Comparison of ENCODE assay signal across 13 cellular contexts in the genomic region with DNA sequence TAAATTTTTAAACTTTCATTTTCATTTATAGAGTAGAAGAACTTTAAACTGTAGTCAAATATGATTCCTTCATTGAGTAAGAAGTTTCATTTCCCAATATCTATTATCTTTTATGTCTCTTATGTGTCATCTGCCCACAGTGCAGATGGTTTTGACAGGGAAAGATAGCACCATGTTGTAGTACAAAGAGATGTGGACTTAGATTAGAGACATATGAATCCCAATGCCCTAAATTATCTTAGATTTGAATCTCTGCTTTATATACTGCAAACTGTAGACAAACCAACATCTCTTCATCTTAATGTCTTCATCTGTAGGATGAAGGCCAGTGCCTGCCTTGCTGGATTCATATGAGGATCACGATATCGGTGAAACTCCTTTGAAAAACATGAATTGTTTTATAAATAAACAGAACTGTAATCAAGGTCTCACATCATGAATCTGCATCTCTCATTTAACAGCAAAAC.
A peak's percentile ranks its signal among the peaks of the same experiment; 100 is the strongest.
DNase-seq lines count a peak whose midpoint lies in the region; ATAC-seq, FAIRE-seq and TF ChIP-seq lines count a peak whose summit lies in the region.
"Had no signal": no experiment of that assay in that cellular context is flagged by ENCODE, and none has a peak within 500 bp of the region (broad histone marks: within the 10 kb centered on the region; RNA-seq: fewer than 3 reads in every experiment).

No MANE protein-coding gene starts in this region.

- H3K4me2 ChIP-seq in GM12878 (ENCODE audit: control insufficient read depth, insufficient read depth), result no peak overlapping the region

- TF ChIP-seq RAD21 in GM12878 (IDR thresholded peaks at IDR 0.05; ENCODE audit: insufficient read depth, low read depth, low read length), result no peak

- ATAC-seq in GM18867 (IDR thresholded peaks at IDR 0.05; ENCODE audit: unreplicated experiment), result peak; percentile 91
- peak; percentile 90 for ATAC-seq in GM21528 (IDR thresholded peaks at IDR 0.05; ENCODE audit: low FRiP score, unreplicated experiment)
- ATAC-seq in HG03378 (IDR thresholded peaks at IDR 0.05; ENCODE audit: unreplicated experiment), result peak; percentile 97
- ATAC-seq in GM12878, result peak; percentile 79
- no peak for ATAC-seq in left lobe of liver

- no peaks in the 10 kb centered on the region for H3K9me3 Mint-ChIP-seq in endodermal cell
- no peaks in the 10 kb centered on the region for H3K9me3 Mint-ChIP-seq in chondrocyte (ENCODE audit: low read depth)
- H3K9me3 Mint-ChIP-seq: activated CD4-positive, alpha-beta T cell treated with anti-CD3 and anti-CD28 coated beads, Interleukin-2, amount 10 ng/mL, durations not matched to agents 24 days and 14 days had no signal

- H3K4me3 ChIP-seq in GM12878 (no peak overlapping the region), endodermal cell (ENCODE audit: low read length) (no peak overlapping the region)

- CTCF ChIA-PET in GM12878 (lab: Yijun Ruan, JAX), result no interaction called here

- DNase-seq in GM12878 (ENCODE audit: low read depth, low spot score) (no peak), left lobe of liver (ENCODE audit: low spot score) (no peak), endodermal cell (no peak), chondrocyte (ENCODE audit: low spot score) (no peak), SIG-M5 treated with dmso at 0.1 percent for 504 hours (lab: John Stamatoyannopoulos, UW; ENCODE audit: unreplicated experiment) (no peak)
- DNase-seq: activated CD4-positive, alpha-beta T cell treated with anti-CD3 and anti-CD28 coated beads, Interleukin-2, amount 10 ng/mL, durations not matched to agents 24 days and 14 days; NCI-H526 treated with DMSO at 0.1 percent for 48 hours; stimulated activated CD4-positive, alpha-beta T cell treated with anti-CD3 and anti-CD28 coated beads, Interleukin-2, amount 100 ng/mL, for 48 hours had no signal

- H3K9ac ChIP-seq in GM12878 (ENCODE audit: control insufficient read depth, insufficient read depth, low read length) (no peak overlapping the region), endodermal cell (ENCODE audit: extremely low read depth, low read length, poor library complexity, severe bottlenecking) (no peak overlapping the region)

- SMC1A ChIA-PET in GM12878 (lab: Charles Lee; ENCODE audit: uncharacterized antibody, unreplicated experiment), result interaction anchor here (1.0 kb wide), 1 partner anchor 201 kb away, joined by 3 read pairs; no protein-coding TSS in a partner anchor

- H3K27me3 ChIP-seq in GM12878 (replicated peaks in 1 of 2; ENCODE audit: control insufficient read depth in 2 of 2, insufficient read depth in 2 of 2, low read length in 1 of 2) (no peaks in the 10 kb centered on the region), endodermal cell (ENCODE audit: control insufficient read depth, insufficient read depth, low read length, poor library complexity, severe bottlenecking) (no peaks in the 10 kb centered on the region)

- H3K4me1 ChIP-seq in GM12878 (ENCODE audit: control insufficient read depth, insufficient read depth, low read length) (no peaks in the 10 kb centered on the region; the same call in 1 of the 2 replicates), endodermal cell (ENCODE audit: control insufficient read depth, insufficient read depth, low read length) (no peaks in the 10 kb centered on the region)

- no peaks in the 10 kb centered on the region for H3K79me2 ChIP-seq in GM12878 (ENCODE audit: control insufficient read depth, insufficient read depth, low read length)

- 97% methylated on average over 2 of the region's 2 CpGs for WGBS in GM12878 (ENCODE audit: insufficient coverage, insufficient replicate concordance, low lambda C conversion rate, missing lambda C conversion rate)
- 100% methylated on average over 2 of the region's 2 CpGs; no CpG with 5 or more reads in 1 of the 2 experiments for WGBS in endodermal cell (ENCODE audit: insufficient coverage in 1 of 2, insufficient read length in 1 of 2), 2 experiments

- no peaks in the 10 kb centered on the region for H3K36me3 Mint-ChIP-seq in endodermal cell (ENCODE audit: low read depth)
- no peaks in the 10 kb centered on the region for H3K36me3 Mint-ChIP-seq in chondrocyte (ENCODE audit: low read depth)

- no peak overlapping the region for H2AFZ ChIP-seq in GM12878 (ENCODE audit: control insufficient read depth, low read depth, low read length)

- no peak for TF ChIP-seq CTCF in GM12878 (IDR thresholded peaks at IDR 0.05 in 2 of 3, conservative IDR thresholded peaks at IDR 0.05 in 1 of 3; ENCODE audit: control insufficient read depth in 2 of 3, extremely low read depth in 1 of 3, insufficient read depth in 1 of 3, low read depth in 3 of 3, low read length in 3 of 3)
- no peak for TF ChIP-seq CTCF in endodermal cell (conservative IDR thresholded peaks at IDR 0.05)
- no peak for TF ChIP-seq CTCF in chondrocyte (IDR thresholded peaks at IDR 0.05)

- in situ Hi-C loops in GM12878 (cut with MboI), result no loop called here

- no peaks in the 10 kb centered on the region for H3K4me1 Mint-ChIP-seq in endodermal cell
- H3K4me1 Mint-ChIP-seq in chondrocyte (ENCODE audit: low read depth), result peaks cover 18% of the 10 kb centered on the region
- H3K4me1 Mint-ChIP-seq: activated CD4-positive, alpha-beta T cell treated with anti-CD3 and anti-CD28 coated beads, Interleukin-2, amount 10 ng/mL, durations not matched to agents 24 days and 14 days had no signal

- H3K27me3 Mint-ChIP-seq in endodermal cell (ENCODE audit: insufficient read depth), result no peaks in the 10 kb centered on the region
- no peaks in the 10 kb centered on the region for H3K27me3 Mint-ChIP-seq in chondrocyte (ENCODE audit: low read depth)

- H3K9me3 ChIP-seq in GM12878 (replicated peaks; ENCODE audit: control insufficient read depth, insufficient read depth, low read length) (no peaks in the 10 kb centered on the region), endodermal cell (ENCODE audit: control insufficient read depth, low read length) (no peaks in the 10 kb centered on the region)

- H3K36me3 ChIP-seq in GM12878 (ENCODE audit: control insufficient read depth in 2 of 2, insufficient read depth in 2 of 2, low read length in 1 of 2), result no peaks in the 10 kb centered on the region
- no peaks in the 10 kb centered on the region for H3K36me3 ChIP-seq in endodermal cell (ENCODE audit: control insufficient read depth, insufficient read depth, low read length)

- FAIRE-seq in GM12878 (lab: Jason Lieb, UNC), result peak; percentile 57
- FAIRE-seq: bronchial epithelial cell, G401.6 had no signal

- H3K27ac ChIP-seq in GM12878 (ENCODE audit: control insufficient read depth, insufficient read depth) (no peak overlapping the region), endodermal cell (ENCODE audit: low read depth, low read length) (no peak overlapping the region)

- TF ChIP-seq EP300 in GM12878 (IDR thresholded peaks at IDR 0.05; ENCODE audit: borderline replicate concordance in 1 of 2, control insufficient read depth in 1 of 2, low read depth in 2 of 2, low read length in 2 of 2), result no peak

- RAD21 ChIA-PET in GM12878 (lab: Charles Lee; ENCODE audit: unreplicated experiment), result no interaction called here

- H3K27ac Mint-ChIP-seq in endodermal cell, result no peak overlapping the region
- no peak overlapping the region for H3K27ac Mint-ChIP-seq in chondrocyte (ENCODE audit: unreplicated experiment)
- H3K27ac Mint-ChIP-seq: activated CD4-positive, alpha-beta T cell treated with anti-CD3 and anti-CD28 coated beads, Interleukin-2, amount 10 ng/mL, durations not matched to agents 24 days and 14 days had no signal

- POLR2A ChIA-PET in GM12878 (lab: Charles Lee), result interaction anchor here (0.5 kb wide), 1 partner anchor 423 kb away, joined by 3 read pairs; no protein-coding TSS in a partner anchor

- no TSS peak for BruUV-seq in GM12878 (replicated peaks; lab: Mats Ljungman, UMichigan)

- H3K4me3 Mint-ChIP-seq in endodermal cell (no peak overlapping the region), chondrocyte (ENCODE audit: unreplicated experiment) (no peak overlapping the region)
- H3K4me3 Mint-ChIP-seq: activated CD4-positive, alpha-beta T cell treated with anti-CD3 and anti-CD28 coated beads, Interleukin-2, amount 10 ng/mL, durations not matched to agents 24 days and 14 days had no signal

- TF ChIP-seq POLR2A in GM12878 (IDR thresholded peaks at IDR 0.05; ENCODE audit: low read depth, low read length), result no peak

- intact Hi-C loops in GM12878 (cut with micrococcal nuclease; ENCODE audit: unreplicated experiment), result no loop called here

- no peaks in the 10 kb centered on the region for H4K20me1 ChIP-seq in GM12878 (ENCODE audit: control insufficient read depth, insufficient read depth)

TF ChIP-seq in GM12878, 131 proteins besides CTCF, POLR2A, EP300 and RAD21 (continues in another document):
- TF ChIP-seq NRF1 (conservative IDR thresholded peaks at IDR 0.05; ENCODE audit: low read depth, low read length) (no peak), GABPA (IDR thresholded peaks at IDR 0.05; ENCODE audit: low read depth) (no peak), NFIC (IDR thresholded peaks at IDR 0.05; ENCODE audit: low read depth, low read length) (peak; percentile 74), JUNB (IDR thresholded peaks at IDR 0.05) (peak; percentile 79), USF1 (IDR thresholded peaks at IDR 0.05; ENCODE audit: borderline replicate concordance, extremely low read length, insufficient read depth, low read depth, low read length) (no peak), RUNX3 (IDR thresholded peaks at IDR 0.05; ENCODE audit: low read length) (peak; percentile 68), EED (IDR thresholded peaks at IDR 0.05; ENCODE audit: low read depth) (no peak), CBFB (IDR thresholded peaks at IDR 0.05; ENCODE audit: low read depth) (no peak), MXI1 (IDR thresholded peaks at IDR 0.05; ENCODE audit: low read depth, low read length) (no peak)
- TF ChIP-seq, protein P1, sequence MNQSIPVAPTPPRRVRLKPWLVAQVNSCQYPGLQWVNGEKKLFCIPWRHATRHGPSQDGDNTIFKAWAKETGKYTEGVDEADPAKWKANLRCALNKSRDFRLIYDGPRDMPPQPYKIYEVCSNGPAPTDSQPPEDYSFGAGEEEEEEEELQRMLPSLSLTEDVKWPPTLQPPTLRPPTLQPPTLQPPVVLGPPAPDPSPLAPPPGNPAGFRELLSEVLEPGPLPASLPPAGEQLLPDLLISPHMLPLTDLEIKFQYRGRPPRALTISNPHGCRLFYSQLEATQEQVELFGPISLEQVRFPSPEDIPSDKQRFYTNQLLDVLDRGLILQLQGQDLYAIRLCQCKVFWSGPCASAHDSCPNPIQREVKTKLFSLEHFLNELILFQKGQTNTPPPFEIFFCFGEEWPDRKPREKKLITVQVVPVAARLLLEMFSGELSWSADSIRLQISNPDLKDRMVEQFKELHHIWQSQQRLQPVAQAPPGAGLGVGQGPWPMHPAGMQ (IDR thresholded peaks at IDR 0.05; ENCODE audit: borderline replicate concordance), result no peak
